28 cellular contexts compared by ENCODE assay signal in the genomic region with DNA sequence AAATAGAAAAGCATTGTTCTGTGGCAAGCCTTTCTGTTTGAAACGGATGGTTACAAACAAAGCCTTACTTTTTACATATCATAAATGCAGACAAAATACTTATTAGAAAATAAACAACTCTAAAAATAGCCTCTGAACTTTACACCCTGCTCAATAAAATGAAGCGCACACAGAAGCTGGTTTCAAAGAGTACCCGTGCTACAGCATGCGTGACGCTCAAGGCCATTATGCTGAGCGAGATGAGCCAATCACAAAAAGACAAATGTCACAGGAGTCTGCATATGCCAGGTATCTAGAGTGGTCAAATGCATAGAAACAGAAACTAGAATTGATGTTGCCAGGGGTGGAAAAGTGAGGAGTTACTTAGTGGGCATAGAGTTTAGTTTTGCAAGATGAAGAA.
"Had no signal": no experiment of that assay in that cellular context is flagged by ENCODE, and none has a peak within 500 bp of the region (broad histone marks: within the 10 kb centered on the region; RNA-seq: fewer than 3 reads in every experiment).

No MANE protein-coding gene starts in this region.

- H3K4me1 Mint-ChIP-seq: naive B cell; stimulated activated memory B cell treated with anti-CD40 and anti-IgM and Interleukin-4, amounts not matched to agents 10 μg/mL and 1 μg/mL and 100 μg/mL, for 72 hours had no signal

- DNase-seq: heart right ventricle; hippocampal formation; kidney glomerular epithelial cell; left cardiac atrium; left ventricle myocardium inferior; mesendoderm; naive B cell; natural killer cell; nephron progenitor cell; ovary; stimulated activated CD4-positive, alpha-beta T cell treated with anti-CD3 and anti-CD28 coated beads, Interleukin-1b, Interleukin-23, amount 100 ng/mL, for 48 hours; stimulated activated CD4-positive, alpha-beta T cell treated with anti-CD3 and anti-CD28 coated beads, Interleukin-2, amount 100 ng/mL, for 48 hours; stimulated activated CD4-positive, alpha-beta T cell treated with anti-CD3 and anti-CD28 coated beads, Interleukin-4, amount 100 ng/mL, for 4 hours; stimulated activated CD8-positive, alpha-beta memory T cell treated with anti-CD3 and anti-CD28 coated beads, Interleukin-4, amount 100 ng/mL, for 48 hours; stimulated activated naive CD4-positive, alpha-beta T cell treated with Interleukin-2 at 50 U/mL for 16 hours; stimulated activated naive CD8-positive, alpha-beta T cell treated with anti-CD3 and anti-CD28 coated beads, Interleukin-15, amount 100 ng/mL, for 72 hours; substantia nigra; uterus had no signal

- H3K4me3 Mint-ChIP-seq: mesothelial cell of epicardium; naive B cell; natural killer cell; nephron progenitor cell; stimulated activated memory B cell treated with anti-CD40 and anti-IgM and Interleukin-4, amounts not matched to agents 10 μg/mL and 1 μg/mL and 100 μg/mL, for 72 hours; stimulated activated naive CD8-positive, alpha-beta T cell treated with anti-CD3 and anti-CD28 coated beads, Interleukin-15, amount 100 ng/mL, for 72 hours; type B pancreatic cell had no signal

- H3K36me3 Mint-ChIP-seq: mesothelial cell of epicardium; natural killer cell; stimulated activated memory B cell treated with anti-CD40 and anti-IgM and Interleukin-4, amounts not matched to agents 10 μg/mL and 1 μg/mL and 100 μg/mL, for 72 hours; type B pancreatic cell had no signal

- H3K9me3 ChIP-seq: heart right ventricle, left ventricle myocardium inferior, ovary, right atrium auricular region, tibial nerve, uterus had no signal

- H3K9me3 Mint-ChIP-seq: mesothelial cell of epicardium; natural killer cell; nephron progenitor cell; stimulated activated memory B cell treated with anti-CD40 and anti-IgM and Interleukin-4, amounts not matched to agents 10 μg/mL and 1 μg/mL and 100 μg/mL, for 72 hours; stimulated activated naive CD8-positive, alpha-beta T cell treated with anti-CD3 and anti-CD28 coated beads, Interleukin-15, amount 100 ng/mL, for 72 hours; type B pancreatic cell had no signal

- ATAC-seq: heart right ventricle; left cardiac atrium; natural killer cell; sciatic nerve; stimulated activated memory B cell treated with anti-CD40 and anti-IgM and Interleukin-4, amounts not matched to agents 10 μg/mL and 1 μg/mL and 100 μg/mL, for 72 hours; stimulated activated naive CD8-positive, alpha-beta T cell treated with anti-CD3 and anti-CD28 coated beads, Interleukin-15, amount 100 ng/mL, for 72 hours had no signal

- H3K27ac ChIP-seq: heart right ventricle, left ventricle myocardium inferior, ovary, right atrium auricular region, skin epidermis, tibial nerve, uterus had no signal

- H3K27me3 Mint-ChIP-seq: naive B cell; stimulated activated naive CD8-positive, alpha-beta T cell treated with anti-CD3 and anti-CD28 coated beads, Interleukin-15, amount 100 ng/mL, for 72 hours had no signal

- H3K27ac Mint-ChIP-seq: mesothelial cell of epicardium; naive B cell; natural killer cell; nephron progenitor cell; progenitor cell of endocrine pancreas; stimulated activated memory B cell treated with anti-CD40 and anti-IgM and Interleukin-4, amounts not matched to agents 10 μg/mL and 1 μg/mL and 100 μg/mL, for 72 hours; type B pancreatic cell had no signal

- H3K36me3 ChIP-seq: heart right ventricle, left ventricle myocardium inferior, ovary, right atrium auricular region, tibial nerve, uterus had no signal

- H3K27me3 ChIP-seq: heart right ventricle, ovary, right atrium auricular region, tibial nerve, uterus had no signal

- FAIRE-seq: keratinocyte had no signal

- H3K4me1 ChIP-seq: right atrium auricular region, tibial nerve, uterus had no signal

- H3K4me3 ChIP-seq: heart right ventricle, left ventricle myocardium inferior, lung, ovary, right atrium auricular region, skin epidermis, tibial nerve, uterus had no signal
